11 cellular contexts compared by ENCODE assay signal in the genomic region with DNA sequence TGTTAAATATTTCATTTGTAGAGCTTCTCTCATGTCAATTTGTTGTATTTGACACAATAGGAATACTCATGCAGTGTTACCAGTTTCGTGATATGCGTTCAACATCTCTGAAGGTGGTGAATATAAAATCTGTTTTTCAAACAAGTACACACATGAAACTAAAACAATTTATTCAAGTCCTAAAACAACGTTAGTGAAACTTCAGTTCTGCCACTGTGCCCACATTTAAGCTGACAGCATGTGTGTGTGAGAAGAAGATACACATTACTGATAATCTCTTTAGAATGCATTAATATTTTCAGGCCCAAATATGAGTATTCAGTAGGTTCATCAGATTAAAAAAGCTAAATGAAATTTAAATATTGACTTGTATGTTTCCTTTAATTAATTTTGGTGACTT. TPM values are rescaled to one million over a fixed set of nuclear protein-coding genes. Genes with fewer than 3 reads are reported as not detected.
DNase-seq lines count a peak whose midpoint lies in the region; ATAC-seq and TF ChIP-seq lines count a peak whose summit lies in the region.
"Had no signal": no experiment of that assay in that cellular context is flagged by ENCODE, and none has a peak within 500 bp of the region (broad histone marks: within the 10 kb centered on the region; RNA-seq: fewer than 3 reads in every experiment).

No MANE protein-coding gene starts in this region.

- CTCF ChIA-PET in Calu3 (lab: Charles Lee): interaction anchor here (0.9 to 1.1 kb wide), 2 partner anchors 15 to 40 kb away, joined by 3 read pairs; no protein-coding TSS in a partner anchor

- H3K27ac ChIP-seq in RWPE2 (ENCODE audit: poor library complexity, severe bottlenecking): peak overlapping the region; percentile 94
- peak overlapping the region; percentile 45 for H3K27ac ChIP-seq in foreskin keratinocyte
- H3K27ac ChIP-seq in smooth muscle cell (ENCODE audit: low read depth): peak overlapping the region; percentile 57
- no peak overlapping the region for H3K27ac ChIP-seq in WERI-Rb-1

- peaks cover 10% of the 10 kb centered on the region for H3K36me3 Mint-ChIP-seq in Calu3 (ENCODE audit: insufficient read depth, unreplicated experiment)

- no peaks in the 10 kb centered on the region for H3K27me3 Mint-ChIP-seq in Calu3 (ENCODE audit: unreplicated experiment)

- H3K4me1 ChIP-seq in RWPE2 (ENCODE audit: insufficient read depth, poor library complexity, severe bottlenecking) (peaks cover 63% of the 10 kb centered on the region), foreskin keratinocyte (peaks cover 61% of the 10 kb centered on the region), smooth muscle cell (ENCODE audit: low read depth) (peaks cover 15% of the 10 kb centered on the region)

- no peak overlapping the region for H3K4me3 ChIP-seq in RWPE2 (ENCODE audit: severe bottlenecking)
- H3K4me3 ChIP-seq in smooth muscle cell: no peak overlapping the region
- no peak overlapping the region for H3K4me3 ChIP-seq in WERI-Rb-1 (ENCODE audit: low read depth, low read length)

- intact Hi-C loops in Calu3 (cut with micrococcal nuclease; ENCODE audit: unreplicated experiment): no loop called here

- H3K4me3 Mint-ChIP-seq in Calu3 (ENCODE audit: low read depth, unreplicated experiment): peak overlapping the region; percentile 56

- no peak for ATAC-seq in RWPE2 (ENCODE audit: low read depth)
- no peak for ATAC-seq in foreskin keratinocyte
- no peak for ATAC-seq in GM18511 (IDR thresholded peaks at IDR 0.05; ENCODE audit: unreplicated experiment)

- no peak overlapping the region for H2AFZ ChIP-seq in smooth muscle cell (ENCODE audit: low read depth)

- H3K9ac ChIP-seq in smooth muscle cell (ENCODE audit: low read depth): no peak overlapping the region

- peak overlapping the region; percentile 87 for H3K27ac Mint-ChIP-seq in Calu3 (ENCODE audit: unreplicated experiment)

- H3F3A ChIP-seq in smooth muscle cell (ENCODE audit: low read depth): no peaks in the 10 kb centered on the region

- H3K36me3 ChIP-seq in RWPE2 (ENCODE audit: low read depth): no peaks in the 10 kb centered on the region
- H3K36me3 ChIP-seq in smooth muscle cell (ENCODE audit: low read depth): no peaks in the 10 kb centered on the region
- H3K36me3 ChIP-seq in WERI-Rb-1: no peaks in the 10 kb centered on the region

- TF ChIP-seq CTCF in Calu3 (IDR thresholded peaks at IDR 0.05; ENCODE audit: unreplicated experiment) (no peak), RWPE2 (IDR thresholded peaks at IDR 0.05; ENCODE audit: poor library complexity, severe bottlenecking) (no peak), foreskin keratinocyte (conservative IDR thresholded peaks at IDR 0.05) (no peak), smooth muscle cell (IDR thresholded peaks at IDR 0.05; ENCODE audit: borderline replicate concordance, insufficient read depth, poor library complexity, severe bottlenecking) (no peak), WERI-Rb-1 (IDR thresholded peaks at IDR 0.05; ENCODE audit: low read depth, low read length) (no peak)

- H3K4me2 ChIP-seq in smooth muscle cell: no peak overlapping the region

- peaks cover 52% of the 10 kb centered on the region for H3K4me1 Mint-ChIP-seq in Calu3 (ENCODE audit: low read depth, unreplicated experiment)

- H3K27me3 ChIP-seq in RWPE2 (ENCODE audit: insufficient read depth, poor library complexity, severe bottlenecking): no peaks in the 10 kb centered on the region
- no peaks in the 10 kb centered on the region for H3K27me3 ChIP-seq in foreskin keratinocyte
- H3K27me3 ChIP-seq in smooth muscle cell (ENCODE audit: low read depth): no peaks in the 10 kb centered on the region
- no peaks in the 10 kb centered on the region for H3K27me3 ChIP-seq in WERI-Rb-1 (ENCODE audit: insufficient read depth, low read depth, severe bottlenecking)

- H3K9me3 Mint-ChIP-seq in Calu3 (ENCODE audit: low read depth, unreplicated experiment): no peaks in the 10 kb centered on the region

- H3K79me2 ChIP-seq in smooth muscle cell (ENCODE audit: low read depth): peaks cover 65% of the 10 kb centered on the region

- H3K9me3 ChIP-seq in RWPE2 (ENCODE audit: severe bottlenecking) (no peaks in the 10 kb centered on the region), smooth muscle cell (replicated peaks; ENCODE audit: low read depth) (no peaks in the 10 kb centered on the region), WERI-Rb-1 (ENCODE audit: severe bottlenecking) (no peaks in the 10 kb centered on the region)

- WGBS in smooth muscle cell (ENCODE audit: low lambda C conversion rate): 90% methylated on average over 3 of the region's 3 CpGs

- no TSS peak for BruUV-seq in Calu3 (replicated peaks; lab: Mats Ljungman, UMichigan)

- peaks cover 23% of the 10 kb centered on the region for H4K20me1 ChIP-seq in smooth muscle cell (ENCODE audit: low read depth)

- DNase-seq in Calu3 (no peak), RWPE2 (ENCODE audit: low spot score) (no peak), foreskin keratinocyte (no peak), smooth muscle cell (lab: John Stamatoyannopoulos, UW; ENCODE audit: unreplicated experiment) (no peak), WERI-Rb-1 (no peak), OCI-M2 (lab: John Stamatoyannopoulos, UW; ENCODE audit: unreplicated experiment) (no peak), DMS79 treated with DMSO at 0.1 percent for 48 hours (lab: John Stamatoyannopoulos, UW) (no peak)
- DNase-seq: activated gamma-delta T cell treated with Interleukin-2 at 50 U/mL for 16 hours, COR-L47, NCI-H2081 had no signal

RNA-seq across cellular contexts. Expression of a gene that starts 21.7 kb away (rescaled TPM):
- total RNA-seq in Calu3 (2022) (8.8 and 13.4 TPM in 2 replicates), foreskin keratinocyte (10.4 and 12.8 TPM in 2 replicates), smooth muscle cell (17.5 and 22.5 TPM in 2 replicates)
- polyA plus RNA-seq in foreskin keratinocyte (1.3 and 1.8 TPM in 2 replicates), smooth muscle cell (0.50 and 3.0 TPM in 2 replicates)
